8 cellular contexts compared by ENCODE assay signal in the genomic region with DNA sequence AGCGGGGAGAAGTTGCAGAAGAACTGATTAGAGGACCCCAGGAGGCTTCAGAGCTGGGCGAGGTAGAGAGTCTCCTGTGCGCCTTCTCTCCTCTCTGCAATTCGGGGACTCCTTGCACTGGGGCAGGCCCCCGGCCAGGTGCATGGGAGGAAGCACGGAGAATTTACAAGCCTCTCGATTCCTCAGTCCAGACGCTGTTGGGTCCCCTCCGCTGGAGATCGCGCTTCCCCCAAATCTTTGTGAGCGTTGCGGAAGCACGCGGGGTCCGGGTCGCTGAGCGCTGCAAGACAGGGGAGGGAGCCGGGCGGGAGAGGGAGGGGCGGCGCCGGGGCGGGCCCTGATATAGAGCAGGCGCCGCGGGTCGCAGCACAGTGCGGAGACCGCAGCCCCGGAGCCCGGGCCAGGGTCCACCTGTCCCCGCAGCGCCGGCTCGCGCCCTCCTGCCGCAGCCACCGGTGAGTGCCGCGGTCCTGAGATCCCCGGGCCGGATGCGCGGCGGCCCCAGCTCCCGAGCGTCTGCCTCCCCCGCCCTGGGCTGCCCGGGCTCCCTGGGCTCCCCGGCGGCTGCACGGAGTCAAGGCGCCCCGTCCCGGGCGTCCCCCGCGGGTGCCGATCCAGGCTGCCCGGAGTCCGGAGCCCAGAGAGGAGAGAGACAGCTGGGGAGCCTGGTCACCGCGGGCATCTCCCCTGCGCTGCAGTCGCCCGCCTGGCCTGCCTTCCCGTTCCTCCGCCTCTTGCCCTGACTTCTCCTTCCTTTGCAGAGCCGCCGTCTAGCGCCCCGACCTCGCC. TPM values are rescaled to one million over a fixed set of nuclear protein-coding genes. Genes with fewer than 3 reads are reported as not detected.
DNase-seq lines count a peak whose midpoint lies in the region; ATAC-seq, FAIRE-seq and TF ChIP-seq lines count a peak whose summit lies in the region.

TSS of gene PLAU (plus strand) at position 369 of the 789 bp plus-strand sequence. CDS start 424 bp downstream, outside the sequence.

- BruUV-seq in Caco-2 (replicated peaks; lab: Mats Ljungman, UMichigan): no TSS peak

- no peak; a peak in 1 of 4 replicates for TF ChIP-seq EP300 in SK-N-SH (IDR thresholded peaks at IDR 0.05; ENCODE audit: borderline replicate concordance in 1 of 2, low read depth in 1 of 2, low read length in 1 of 2)

- H3K4me1 ChIP-seq in Caco-2 (peaks cover 39% of the 10 kb centered on the region), SK-N-SH (ENCODE audit: control insufficient read depth in 1 of 2, insufficient read depth in 2 of 2, low read depth in 1 of 2, low read length in 1 of 2) (peaks cover 15 to 20% of the 10 kb centered on the region in 2 experiments; a peak in 2 of 4 replicates), body of pancreas (peaks cover 17% of the 10 kb centered on the region), small intestine (ENCODE audit: control insufficient read depth in 2 of 2, insufficient read depth in 1 of 2, low read depth in 1 of 2, low read length in 1 of 2) (peaks cover 0 to 3% of the 10 kb centered on the region in 2 donors)

- DNase-seq in Caco-2: peak; percentile 48 to 59
- peak; percentile 54 for DNase-seq in HEK293T (ENCODE audit: extremely low spot score)
- peak; percentile 86 for DNase-seq in SK-N-SH
- peak; percentile 26 to 47 (median 36) for DNase-seq in body of pancreas
- DNase-seq in iPS-NIHi7 (ENCODE audit: extremely low spot score): peak; percentile 70
- DNase-seq in small intestine: peak; percentile 47
- DNase-seq in H54 (ENCODE audit: insufficient read length, low spot score): no peak

- peaks cover 4% of the 10 kb centered on the region for H3K36me3 Mint-ChIP-seq in Caco-2 (ENCODE audit: insufficient read depth, unreplicated experiment)

- no peaks in the 10 kb centered on the region for H3K27me3 Mint-ChIP-seq in Caco-2 (ENCODE audit: insufficient read depth, unreplicated experiment)

- peak within 1 kb of the TSS; percentile 87 for H2AFZ ChIP-seq in SK-N-SH (ENCODE audit: low read depth)

- POLR2A ChIA-PET in Caco-2 (lab: Charles Lee) (no interaction called here), HEK293T (lab: Yijun Ruan, JAX) (interaction anchor here (1.5 kb wide), 2 partner anchors 12 to 27 kb away, joined by 4 read pairs; no protein-coding TSS in a partner anchor), SK-N-SH (lab: Yijun Ruan, JAX) (interaction anchor here (1.1 kb wide), 1 partner anchor 9 kb away, joined by 3 read pairs; no protein-coding TSS in a partner anchor)

- peaks cover 18% of the 10 kb centered on the region for H3K4me1 Mint-ChIP-seq in Caco-2 (ENCODE audit: low read depth, unreplicated experiment)

- no peak for TF ChIP-seq RAD21 in SK-N-SH (IDR thresholded peaks at IDR 0.05; ENCODE audit: low read length)

- TF ChIP-seq POLR2A in body of pancreas (IDR thresholded peaks at IDR 0.05) (peak in 1 of 3 donors; percentile 22), H54 (IDR thresholded peaks at IDR 0.05; ENCODE audit: low read depth, low read length) (no peak)

- peak; percentile 38 for ATAC-seq in body of pancreas
- ATAC-seq in GM18867 (IDR thresholded peaks at IDR 0.05; ENCODE audit: unreplicated experiment): no peak

- H3K9me3 ChIP-seq in Caco-2 (no peaks in the 10 kb centered on the region), SK-N-SH (no peaks in the 10 kb centered on the region), body of pancreas (no peaks in the 10 kb centered on the region), small intestine (ENCODE audit: control insufficient read depth, low read depth) (no peaks in the 10 kb centered on the region)

- H3K4me2 ChIP-seq in SK-N-SH: peak within 1 kb of the TSS; percentile 97

- H4K20me1 ChIP-seq in SK-N-SH (ENCODE audit: insufficient read depth): no peaks in the 10 kb centered on the region

- H3K4me3 Mint-ChIP-seq in Caco-2 (ENCODE audit: unreplicated experiment): peak within 1 kb of the TSS; percentile 83

- H3K9ac ChIP-seq in SK-N-SH: peak within 1 kb of the TSS; percentile 65

- CTCF ChIA-PET in Caco-2 (lab: Charles Lee) (interaction anchor here (0.6 to 1.0 kb wide), 4 partner anchors 20 to 148 kb away, joined by 3 to 6 read pairs (median 3); no protein-coding TSS in a partner anchor), HEK293T (lab: Yijun Ruan, JAX) (no interaction called here), SK-N-SH (lab: Yijun Ruan, JAX) (interaction anchor here (1.1 to 3.6 kb wide), 5 partner anchors 21 to 31 kb away, joined by 3 to 14 read pairs (median 8); no protein-coding TSS in a partner anchor)

- peaks cover 8% of the 10 kb centered on the region for H3K79me2 ChIP-seq in SK-N-SH (ENCODE audit: insufficient read depth)

- H3F3A ChIP-seq in SK-N-SH (replicated peaks; ENCODE audit: insufficient read depth): peaks cover 25% of the 10 kb centered on the region

- H3K27ac Mint-ChIP-seq in Caco-2 (ENCODE audit: unreplicated experiment): peak within 1 kb of the TSS; percentile 53

- FAIRE-seq in small intestine (lab: Jason Lieb, UNC): no peak
- FAIRE-seq in H54 (lab: Jason Lieb, UNC): no peak

- TF ChIP-seq CTCF in Caco-2 (IDR thresholded peaks at IDR 0.05; ENCODE audit: insufficient read depth in 1 of 2, low read depth in 1 of 2, low read length in 1 of 2, severe bottlenecking in 1 of 2, unreplicated experiment in 1 of 2) (no peak), SK-N-SH (IDR thresholded peaks at IDR 0.05) (no peak; the same call in 1 of the 2 replicates), body of pancreas (IDR thresholded peaks at IDR 0.05) (no peak)

- peak within 1 kb of the TSS; percentile 14 to 92; a peak in 2 of 4 replicates for H3K27ac ChIP-seq in SK-N-SH (ENCODE audit: low read depth in 2 of 2, low read length in 1 of 2)
- peak within 1 kb of the TSS in 3 of 4 donors; percentile 27 to 60 (median 46) for H3K27ac ChIP-seq in body of pancreas
- peak within 1 kb of the TSS; percentile 46 to 82 for H3K27ac ChIP-seq in small intestine (ENCODE audit: low read depth in 1 of 2, low read length in 1 of 2)

- H3K36me3 ChIP-seq in Caco-2 (ENCODE audit: control insufficient read depth, insufficient read depth, low read length) (no peaks in the 10 kb centered on the region), SK-N-SH (replicated peaks in 1 of 2; ENCODE audit: control insufficient read depth in 1 of 2, insufficient read depth in 2 of 2, low read length in 1 of 2) (peaks cover under 1 to 22% of the 10 kb centered on the region in 2 experiments), body of pancreas (replicated peaks in 1 of 2; ENCODE audit: insufficient read depth in 1 of 2, low read depth in 2 of 2) (no peaks in the 10 kb centered on the region), small intestine (ENCODE audit: control insufficient read depth in 2 of 2, insufficient read depth in 2 of 2, low read length in 2 of 2) (no peaks in the 10 kb centered on the region)

- 7% methylated on average over 19 of the region's 74 CpGs for WGBS in SK-N-SH (ENCODE audit: low lambda C conversion rate)
- WGBS in body of pancreas, 2 donors: 0 to 1% methylated on average over 6 to 48 of the region's 74 CpGs
- 1% methylated on average over 46 to 74 of the region's 74 CpGs for WGBS in small intestine, 3 donors

- H3K4me3 ChIP-seq in Caco-2 (ENCODE audit: low read depth, low read length) (peak within 1 kb of the TSS; percentile 62), SK-N-SH (ENCODE audit: low read depth in 2 of 2, low read length in 1 of 2) (peak within 1 kb of the TSS; percentile 69 to 72), body of pancreas (peak within 1 kb of the TSS; percentile 18 to 42), small intestine (ENCODE audit: low read depth in 1 of 2, low read length in 2 of 2) (peak within 1 kb of the TSS; percentile 19 to 54)

- H3K9me3 Mint-ChIP-seq in Caco-2 (ENCODE audit: unreplicated experiment): no peaks in the 10 kb centered on the region

- H3K27me3 ChIP-seq in Caco-2 (replicated peaks; ENCODE audit: control insufficient read depth, insufficient read depth, low read length) (no peaks in the 10 kb centered on the region; the same call in 1 of the 2 replicates), SK-N-SH (ENCODE audit: insufficient read depth) (no peaks in the 10 kb centered on the region), body of pancreas (no peaks in the 10 kb centered on the region), small intestine (ENCODE audit: control insufficient read depth in 2 of 2, insufficient read depth in 2 of 2, low read length in 2 of 2) (no peaks in the 10 kb centered on the region)

- H3K9me2 ChIP-seq in SK-N-SH: no peaks in the 10 kb centered on the region

- intact Hi-C loops in Caco-2 (cut with micrococcal nuclease; ENCODE audit: unreplicated experiment): no loop called here
- intact Hi-C loops in body of pancreas (cut with DNase I): no loop called here

TF ChIP-seq in HEK293T, 16 proteins besides CTCF, POLR2A, EP300 and RAD21:
- TF ChIP-seq, protein P1, sequence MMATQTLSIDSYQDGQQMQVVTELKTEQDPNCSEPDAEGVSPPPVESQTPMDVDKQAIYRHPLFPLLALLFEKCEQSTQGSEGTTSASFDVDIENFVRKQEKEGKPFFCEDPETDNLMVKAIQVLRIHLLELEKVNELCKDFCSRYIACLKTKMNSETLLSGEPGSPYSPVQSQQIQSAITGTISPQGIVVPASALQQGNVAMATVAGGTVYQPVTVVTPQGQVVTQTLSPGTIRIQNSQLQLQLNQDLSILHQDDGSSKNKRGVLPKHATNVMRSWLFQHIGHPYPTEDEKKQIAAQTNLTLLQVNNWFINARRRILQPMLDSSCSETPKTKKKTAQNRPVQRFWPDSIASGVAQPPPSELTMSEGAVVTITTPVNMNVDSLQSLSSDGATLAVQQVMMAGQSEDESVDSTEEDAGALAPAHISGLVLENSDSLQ (IDR thresholded peaks at IDR 0.05): no peak

TF ChIP-seq in SK-N-SH, 30 proteins besides CTCF, POLR2A, EP300 and RAD21 (continues in another document):
- TF ChIP-seq SMC3 (IDR thresholded peaks at IDR 0.05; ENCODE audit: low read depth, low read length) (no peak), TAF1 (IDR thresholded peaks at IDR 0.05; ENCODE audit: borderline replicate concordance, low read depth, low read length) (peak; percentile 6; the same call in 1 of the 2 replicates), EZH2phosphoT487 (IDR thresholded peaks at IDR 0.05; ENCODE audit: borderline replicate concordance, low read depth) (no peak), MXI1 (IDR thresholded peaks at IDR 0.05; ENCODE audit: low read depth, low read length) (no peak), TCF12 (IDR thresholded peaks at IDR 0.05) (no peak)
- TF ChIP-seq, protein P2, sequence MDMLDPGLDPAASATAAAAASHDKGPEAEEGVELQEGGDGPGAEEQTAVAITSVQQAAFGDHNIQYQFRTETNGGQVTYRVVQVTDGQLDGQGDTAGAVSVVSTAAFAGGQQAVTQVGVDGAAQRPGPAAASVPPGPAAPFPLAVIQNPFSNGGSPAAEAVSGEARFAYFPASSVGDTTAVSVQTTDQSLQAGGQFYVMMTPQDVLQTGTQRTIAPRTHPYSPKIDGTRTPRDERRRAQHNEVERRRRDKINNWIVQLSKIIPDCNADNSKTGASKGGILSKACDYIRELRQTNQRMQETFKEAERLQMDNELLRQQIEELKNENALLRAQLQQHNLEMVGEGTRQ (IDR thresholded peaks at IDR 0.05; ENCODE audit: borderline replicate concordance, low read depth, low read length): no peak

RNA-seq across cellular contexts. Expression of gene PLAU, which starts in this region (rescaled TPM):
- total RNA-seq in Caco-2 (2022) (1.2 and 1.8 TPM in 2 replicates), body of pancreas (1 to 10 TPM; 1.6 to 4.3 TPM)
- polyA plus RNA-seq in SK-N-SH (2012; rRNA removed) (159 and 200 TPM in 2 replicates), small intestine (10 to 100 TPM in 1 of 3 donors, 1 to 10 TPM in 2; 1.3 to 11.1 (median 1.6) TPM)
- polyA plus RNA-seq in SK-N-SH (2012; cell fraction: cytosol; rRNA removed): 163 and 191 TPM in 2 replicates
- 211 and 277 TPM in 2 replicates for polyA plus RNA-seq in SK-N-SH (2012; cell fraction: nucleus; rRNA removed)

Comparison
In these comparisons a context has a peak if more than half of its experiments do, and no peak if none do; other contexts are left out.
1. RNA of gene PLAU (polyA plus RNA-seq): 159 to 277 TPM in SK-N-SH; 1.3 to 11.1 TPM in small intestine; every median in the first group is over 10 times any median in the second.
2. Peak in every context shown above with its lines, with median percentiles within 50 percentile points of each other: H3K4me3 ChIP-seq and H3K27ac ChIP-seq.